In the genomic region with DNA sequence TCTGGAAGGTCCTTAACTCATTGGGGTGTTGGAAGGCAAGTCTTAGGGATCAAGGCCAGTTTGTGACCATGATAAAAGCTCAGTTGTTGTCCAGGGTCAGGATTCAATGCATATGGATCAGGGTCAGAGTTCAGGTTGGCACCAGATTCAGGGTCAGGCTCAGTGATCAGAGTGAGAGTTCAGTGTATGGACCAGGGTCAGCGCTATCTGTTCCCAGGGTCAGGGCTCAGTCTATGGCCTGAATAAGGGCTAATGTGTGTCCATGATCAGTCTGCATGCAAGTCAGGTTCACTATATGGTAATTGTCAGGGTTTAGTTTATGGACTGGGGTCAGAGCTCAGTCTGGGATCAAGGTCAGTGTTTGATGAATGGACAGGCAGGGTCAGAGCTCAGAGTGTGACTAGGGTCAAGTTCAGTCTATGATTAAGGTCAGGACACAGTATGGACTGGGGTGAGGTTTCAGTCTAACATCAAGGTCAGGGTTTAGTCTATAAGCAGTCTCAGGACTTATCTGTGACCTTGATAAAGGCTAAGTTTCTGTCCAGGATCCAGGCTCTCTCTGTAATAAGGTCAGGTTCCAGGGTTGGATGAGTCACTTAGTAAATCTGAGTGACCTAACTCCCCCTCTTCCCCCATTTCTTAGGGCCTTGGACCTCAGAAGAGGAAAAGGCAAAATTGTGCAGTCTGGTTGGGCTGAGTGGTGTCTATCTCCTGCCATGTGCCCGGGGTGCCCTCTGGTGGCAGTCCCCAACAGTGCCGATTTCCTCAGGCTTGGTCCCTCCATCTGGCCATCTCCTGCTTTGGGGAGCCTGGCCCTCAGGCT, we compare ENCODE assay signal across 8 cellular contexts. TPM values are rescaled to one million over a fixed set of nuclear protein-coding genes. Genes with fewer than 3 reads are reported as not detected.
A peak's percentile ranks its signal among the peaks of the same experiment; 100 is the strongest.
DNase-seq lines count a peak whose midpoint lies in the region; ATAC-seq and TF ChIP-seq lines count a peak whose summit lies in the region.

No MANE protein-coding gene starts in this region.

- H3K9me3 Mint-ChIP-seq in HFFc6: no peaks in the 10 kb centered on the region

- 30 to 33% methylated on average over 3 of the region's 3 CpGs for WGBS in lower leg skin, 2 donors

- H3K27me3 ChIP-seq in colonic mucosa: no peaks in the 10 kb centered on the region

- ATAC-seq in GM19324 (IDR thresholded peaks at IDR 0.05; ENCODE audit: low FRiP score, unreplicated experiment): no peak

- H3K36me3 ChIP-seq in colonic mucosa: no peaks in the 10 kb centered on the region

- no peak for TF ChIP-seq POLR2A in lower leg skin (IDR thresholded peaks at IDR 0.05)

- no peaks in the 10 kb centered on the region for H3K4me1 ChIP-seq in colonic mucosa

- no peak overlapping the region for H3K27ac Mint-ChIP-seq in HFFc6

- intact Hi-C loops in colonic mucosa (cut with DNase I) (loop anchor here (2.0 to 5.0 kb wide), 2 partner anchors 49 to 80 kb away; no protein-coding TSS in a partner anchor), lower leg skin (cut with DNase I; ENCODE audit: low total_unique reads) (loop anchor here (2.0 to 10.0 kb wide), 3 partner anchors 50 to 123 kb away; no protein-coding TSS in a partner anchor)

- H3K4me3 ChIP-seq in colonic mucosa (no peak overlapping the region), lower leg skin (ENCODE audit: low read depth, poor library complexity, severe bottlenecking) (no peak overlapping the region)

- no peak overlapping the region for H3K27ac ChIP-seq in colonic mucosa

- H3K4me1 Mint-ChIP-seq in HFFc6 (ENCODE audit: low read depth): peaks cover 3% of the 10 kb centered on the region

- H3K4me3 Mint-ChIP-seq in HFFc6: no peak overlapping the region

- no peak overlapping the region for H3K9ac ChIP-seq in colonic mucosa (ENCODE audit: low read depth in 2 of 2, low read length in 2 of 2)

- no peaks in the 10 kb centered on the region for H3K36me3 Mint-ChIP-seq in HFFc6 (ENCODE audit: low read depth)

- DNase-seq in DMS53 treated with DMSO at 0.1 percent for 48 hours (lab: John Stamatoyannopoulos, UW; ENCODE audit: unreplicated experiment) (peak; percentile 85), HFFc6 (peak; percentile 60), NCI-H446 (lab: John Stamatoyannopoulos, UW) (peak; percentile 53 to 84), colonic mucosa (peak; percentile 88), lower leg skin (ENCODE audit: low spot score in 2 of 2) (peak; percentile 72 to 95)
- DNase-seq in activated CD4-positive, alpha-beta T cell treated with anti-CD3 and anti-CD28 coated beads for 48 hours: peak; percentile 88
- peak; percentile 47 for DNase-seq in stimulated activated CD8-positive, alpha-beta memory T cell treated with anti-CD3 and anti-CD28 coated beads, Interleukin-12 subunit alpha, Interleukin-12 subunit beta, amount 100 ng/mL, for 1 hour (ENCODE audit: low read depth)

- TF ChIP-seq CTCF in HFFc6 (IDR thresholded peaks at IDR 0.05): peak; percentile 96
- TF ChIP-seq CTCF in colonic mucosa (IDR thresholded peaks at IDR 0.05): peak; percentile 82
- peak in 1 of 3 donors; percentile 86 for TF ChIP-seq CTCF in lower leg skin (IDR thresholded peaks at IDR 0.05)

- no peaks in the 10 kb centered on the region for H3K9me3 ChIP-seq in colonic mucosa

- peaks cover 33% of the 10 kb centered on the region for H3K27me3 Mint-ChIP-seq in HFFc6 (ENCODE audit: insufficient read depth)

RNA-seq across cellular contexts. Expression of gene KNCN, which starts 23.8 kb away (rescaled TPM):
- total RNA-seq in HFFc6 (2021; fragmentation: NEBNext Ultra II Directional; extraction: Animal tissue kit (Norgen Biotek cat#: 25700)): not detected
- total RNA-seq in colonic mucosa (not detected), lower leg skin (not detected)

RNA-seq across cellular contexts. Expression of gene DMBX1, which starts 38.0 kb away (rescaled TPM):
- total RNA-seq in HFFc6 (2021; fragmentation: NEBNext Ultra II Directional; extraction: Animal tissue kit (Norgen Biotek cat#: 25700)): not detected
- total RNA-seq in colonic mucosa: not detected
- total RNA-seq in lower leg skin: under 1 TPM in 3 of 4 donors, not detected in 1; 0.12 to 0.51 (median 0.42) TPM
